7 cellular contexts compared by ENCODE assay signal in the genomic region with DNA sequence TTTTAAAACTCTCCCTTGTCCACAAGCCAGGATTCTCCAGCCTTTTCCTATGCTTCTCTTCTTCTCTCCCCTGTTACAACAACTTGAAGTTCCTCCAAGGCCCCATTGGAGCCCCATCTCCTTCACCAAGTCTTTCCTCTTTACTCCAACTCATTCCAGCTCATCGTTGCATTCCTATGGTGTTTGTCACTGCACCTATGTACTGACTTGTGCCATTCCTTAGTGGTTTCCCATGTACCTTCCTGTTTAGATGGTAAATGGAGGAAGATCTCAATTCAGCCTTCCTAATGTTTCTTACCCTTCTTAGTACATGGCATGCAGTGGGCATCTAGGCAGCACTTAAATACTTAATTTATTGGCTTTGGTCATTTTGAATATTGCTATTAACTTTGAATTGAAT. TPM values are rescaled to one million over a fixed set of nuclear protein-coding genes. Genes with fewer than 3 reads are reported as not detected.
DNase-seq lines count a peak whose midpoint lies in the region; ATAC-seq and TF ChIP-seq lines count a peak whose summit lies in the region.
"Not testable (repeated sequence)": the region's sequence is repeated elsewhere in the genome, so short reads cannot be mapped to it uniquely, and the experiment has no call there.

No MANE protein-coding gene starts in this region.

- dilution Hi-C loops in mammary epithelial cell (cut with HindIII; ENCODE audit: low sequenced_read_pairs), result not testable (repeated sequence)

- peak overlapping the region; percentile 8 for H3K4me3 Mint-ChIP-seq in T-helper 1 cell treated with Interleukin-12 subunit alpha and Interleukin-12 subunit beta and Interleukin-4 antibody, amounts not matched to agents 30 μg/mL and 1 μg/mL, for 36 hours
- H3K4me3 Mint-ChIP-seq in activated T-helper 1 cell treated with anti-CD3 and anti-CD28 coated beads, Interleukin-12 subunit alpha, Interleukin-12 subunit beta, Interleukin-2, Interleukin-4 antibody, amounts not matched to agents 30 ng/mL and 10 ng/mL and 1 ng/mL, durations not matched to agents 14 hours and 24 hours and 36 hours, result peak overlapping the region; percentile 27
- not testable (repeated sequence) for H3K4me3 Mint-ChIP-seq in naive thymus-derived CD8-positive, alpha-beta T cell

- H4K20me1 ChIP-seq in BLaER1, result peaks cover 51% of the 10 kb centered on the region
- H4K20me1 ChIP-seq in HCT116 (ENCODE audit: insufficient read depth); mammary epithelial cell (ENCODE audit: insufficient read depth, low read length): not testable (repeated sequence)

- TF ChIP-seq CTCF in HCT116 (IDR thresholded peaks at IDR 0.05 in 2 of 3, conservative IDR thresholded peaks at IDR 0.05 in 1 of 3; ENCODE audit: borderline replicate concordance in 1 of 3, insufficient read depth in 1 of 3, low read depth in 2 of 3, low read length in 2 of 3); mammary epithelial cell (conservative IDR thresholded peaks at IDR 0.05 in 1 of 2, IDR thresholded peaks at IDR 0.05 in 1 of 2; ENCODE audit: extremely low read depth in 1 of 2, insufficient read depth in 1 of 2, low read depth in 1 of 2, low read length in 2 of 2): not testable (repeated sequence)

- not testable (repeated sequence) for H3K27ac ChIP-seq in BLaER1; HCT116 (ENCODE audit: low read depth, low read length)
- peak overlapping the region; percentile 60 for H3K27ac ChIP-seq in mammary epithelial cell (ENCODE audit: insufficient read depth, low read depth, low read length)

- peak; percentile 81 for ATAC-seq in HCT116
- peak; percentile 54 for ATAC-seq in esophagus mucosa
- ATAC-seq in naive thymus-derived CD8-positive, alpha-beta T cell, result not testable (repeated sequence)

- not testable (repeated sequence) for H3K9ac ChIP-seq in BLaER1; HCT116 (ENCODE audit: low read length); mammary epithelial cell (ENCODE audit: insufficient read depth, low read length)

- H3K9me3 Mint-ChIP-seq in T-helper 1 cell treated with Interleukin-12 subunit alpha and Interleukin-12 subunit beta and Interleukin-4 antibody, amounts not matched to agents 30 μg/mL and 1 μg/mL, for 36 hours; activated T-helper 1 cell treated with anti-CD3 and anti-CD28 coated beads, Interleukin-12 subunit alpha, Interleukin-12 subunit beta, Interleukin-2, Interleukin-4 antibody, amounts not matched to agents 30 ng/mL and 10 ng/mL and 1 ng/mL, durations not matched to agents 14 hours and 24 hours and 36 hours; naive thymus-derived CD8-positive, alpha-beta T cell: not testable (repeated sequence)

- not testable (repeated sequence) for BruUV-seq in HCT116 (replicated peaks; lab: Mats Ljungman, UMichigan); mammary epithelial cell (replicated peaks; lab: Mats Ljungman, UMichigan)

- peaks cover 18% of the 10 kb centered on the region for H3K36me3 ChIP-seq in BLaER1
- not testable (repeated sequence) for H3K36me3 ChIP-seq in HCT116 (ENCODE audit: control insufficient read depth in 1 of 2, insufficient read depth in 2 of 2, low read length in 2 of 2); mammary epithelial cell (ENCODE audit: insufficient read depth, low read length)

- peaks cover 17% of the 10 kb centered on the region for H3K36me3 Mint-ChIP-seq in T-helper 1 cell treated with Interleukin-12 subunit alpha and Interleukin-12 subunit beta and Interleukin-4 antibody, amounts not matched to agents 30 μg/mL and 1 μg/mL, for 36 hours (ENCODE audit: low read depth)
- H3K36me3 Mint-ChIP-seq in activated T-helper 1 cell treated with anti-CD3 and anti-CD28 coated beads, Interleukin-12 subunit alpha, Interleukin-12 subunit beta, Interleukin-2, Interleukin-4 antibody, amounts not matched to agents 30 ng/mL and 10 ng/mL and 1 ng/mL, durations not matched to agents 14 hours and 24 hours and 36 hours (ENCODE audit: low read depth), result peaks cover 36% of the 10 kb centered on the region
- not testable (repeated sequence) for H3K36me3 Mint-ChIP-seq in naive thymus-derived CD8-positive, alpha-beta T cell

- not testable (repeated sequence) for TF ChIP-seq RAD21 in HCT116 (IDR thresholded peaks at IDR 0.05; ENCODE audit: low read depth)

- H3K4me2 ChIP-seq in BLaER1, result peak overlapping the region; percentile 91
- peak overlapping the region; percentile 36 for H3K4me2 ChIP-seq in HCT116 (ENCODE audit: low read length)
- peak overlapping the region; percentile 9 for H3K4me2 ChIP-seq in mammary epithelial cell (ENCODE audit: insufficient read depth, low read depth, low read length)

- not testable (repeated sequence) for TF ChIP-seq POLR2A in HCT116 (IDR thresholded peaks at IDR 0.05; ENCODE audit: borderline replicate concordance, extremely low read depth, insufficient read depth, insufficient read length)

- intact Hi-C loops in HCT116 (cut with micrococcal nuclease); activated T-helper 1 cell treated with anti-CD3 and anti-CD28 coated beads, Interleukin-12 subunit alpha, Interleukin-12 subunit beta, Interleukin-2, Interleukin-4 antibody, amounts not matched to agents 30 ng/mL and 10 ng/mL and 1 ng/mL, durations not matched to agents 14 hours and 24 hours and 36 hours (cut with micrococcal nuclease); mammary epithelial cell (cut with micrococcal nuclease): not testable (repeated sequence)

- not testable (repeated sequence) for DNase-seq in HCT116 (ENCODE audit: low read depth, low spot score); activated T-helper 1 cell treated with anti-CD3 and anti-CD28 coated beads, Interleukin-12 subunit alpha, Interleukin-12 subunit beta, Interleukin-2, Interleukin-4 antibody, amounts not matched to agents 30 ng/mL and 10 ng/mL and 1 ng/mL, durations not matched to agents 14 hours and 24 hours and 36 hours (ENCODE audit: low spot score); naive thymus-derived CD8-positive, alpha-beta T cell
- DNase-seq in mammary epithelial cell, result peak; percentile 64

- CTCF ChIA-PET in HCT116 (lab: Charles Lee); mammary epithelial cell (lab: Charles Lee; ENCODE audit: low non-redundant PET): not testable (repeated sequence)

- POLR2A ChIA-PET in HCT116 (lab: Charles Lee); naive thymus-derived CD8-positive, alpha-beta T cell (lab: Charles Lee): not testable (repeated sequence)

- 0% methylated on average over 1 of the region's 1 CpG for WGBS in mammary epithelial cell (ENCODE audit: low coverage, missing lambda C conversion rate)

- RAD21 ChIA-PET in HCT116 (lab: Charles Lee; ENCODE audit: low non-redundant PET in 1 of 2, low total read pairs in 2 of 2, uncharacterized antibody in 2 of 2, unreplicated experiment in 2 of 2), result not testable (repeated sequence)

- not testable (repeated sequence) for H2AFZ ChIP-seq in HCT116 (ENCODE audit: low read depth, low read length, poor library complexity, severe bottlenecking); mammary epithelial cell (ENCODE audit: low read depth, low read length)

- peaks cover 92% of the 10 kb centered on the region for H3K4me1 ChIP-seq in BLaER1
- peaks cover 15 to 39% of the 10 kb centered on the region in 2 experiments for H3K4me1 ChIP-seq in HCT116 (ENCODE audit: control insufficient read depth in 1 of 2, insufficient read depth in 2 of 2, low read length in 2 of 2)
- peaks cover 50% of the 10 kb centered on the region for H3K4me1 ChIP-seq in mammary epithelial cell (ENCODE audit: insufficient read depth, low read length)

- not testable (repeated sequence) for H3K4me3 ChIP-seq in BLaER1; HCT116 (replicated peaks in 1 of 2; ENCODE audit: low read depth in 1 of 2, low read length in 2 of 2); mammary epithelial cell (replicated peaks in 1 of 3; ENCODE audit: insufficient read depth in 1 of 3, low read depth in 2 of 3, low read length in 3 of 3)

- not testable (repeated sequence) for H3K9me2 ChIP-seq in HCT116 (ENCODE audit: insufficient read depth)

- in situ Hi-C loops in mammary epithelial cell (cut with MboI; ENCODE audit: low sequenced_read_pairs in 2 of 2), result not testable (repeated sequence)

- H3K4me1 Mint-ChIP-seq in T-helper 1 cell treated with Interleukin-12 subunit alpha and Interleukin-12 subunit beta and Interleukin-4 antibody, amounts not matched to agents 30 μg/mL and 1 μg/mL, for 36 hours (ENCODE audit: low read depth), result peaks cover 78% of the 10 kb centered on the region
- H3K4me1 Mint-ChIP-seq in activated T-helper 1 cell treated with anti-CD3 and anti-CD28 coated beads, Interleukin-12 subunit alpha, Interleukin-12 subunit beta, Interleukin-2, Interleukin-4 antibody, amounts not matched to agents 30 ng/mL and 10 ng/mL and 1 ng/mL, durations not matched to agents 14 hours and 24 hours and 36 hours (ENCODE audit: low read depth), result peaks cover 97% of the 10 kb centered on the region
- H3K4me1 Mint-ChIP-seq in naive thymus-derived CD8-positive, alpha-beta T cell, result peaks cover 49 to 95% (median 85%) of the 10 kb centered on the region in 4 donors

- not testable (repeated sequence) for H3K27me3 ChIP-seq in BLaER1; HCT116 (ENCODE audit: insufficient read depth, low read length); mammary epithelial cell (ENCODE audit: insufficient read depth, low read length)

- not testable (repeated sequence) for H3K9me3 ChIP-seq in BLaER1; HCT116 (ENCODE audit: control insufficient read depth in 1 of 2, insufficient read depth in 1 of 2, low read depth in 1 of 2, low read length in 2 of 2); mammary epithelial cell (replicated peaks; ENCODE audit: insufficient read depth, low read length)

- H3K79me2 ChIP-seq in HCT116 (ENCODE audit: insufficient read depth, low read length) (peaks cover 79% of the 10 kb centered on the region), mammary epithelial cell (ENCODE audit: insufficient read depth, low read length) (peaks cover 85% of the 10 kb centered on the region)

- H3K27ac Mint-ChIP-seq in T-helper 1 cell treated with Interleukin-12 subunit alpha and Interleukin-12 subunit beta and Interleukin-4 antibody, amounts not matched to agents 30 μg/mL and 1 μg/mL, for 36 hours, result peak overlapping the region; percentile 7
- peak overlapping the region; percentile 35 for H3K27ac Mint-ChIP-seq in activated T-helper 1 cell treated with anti-CD3 and anti-CD28 coated beads, Interleukin-12 subunit alpha, Interleukin-12 subunit beta, Interleukin-2, Interleukin-4 antibody, amounts not matched to agents 30 ng/mL and 10 ng/mL and 1 ng/mL, durations not matched to agents 14 hours and 24 hours and 36 hours
- H3K27ac Mint-ChIP-seq in naive thymus-derived CD8-positive, alpha-beta T cell, result peak overlapping the region in 7 of 10 donors; percentile 7 to 91 (median 21)

- not testable (repeated sequence) for H3K27me3 Mint-ChIP-seq in T-helper 1 cell treated with Interleukin-12 subunit alpha and Interleukin-12 subunit beta and Interleukin-4 antibody, amounts not matched to agents 30 μg/mL and 1 μg/mL, for 36 hours (ENCODE audit: low read depth); activated T-helper 1 cell treated with anti-CD3 and anti-CD28 coated beads, Interleukin-12 subunit alpha, Interleukin-12 subunit beta, Interleukin-2, Interleukin-4 antibody, amounts not matched to agents 30 ng/mL and 10 ng/mL and 1 ng/mL, durations not matched to agents 14 hours and 24 hours and 36 hours (ENCODE audit: insufficient read depth); naive thymus-derived CD8-positive, alpha-beta T cell

RNA-seq across cellular contexts. Expression of a gene that starts 6.0 kb away (rescaled TPM):
- total RNA-seq in HCT116 (2021; ENCODE audit: unreplicated experiment) (24.6 TPM), mammary epithelial cell (10 to 100 TPM; 23.7 to 24.2 TPM), esophagus mucosa (26.7 TPM)
- polyA plus RNA-seq in HCT116 (2012), result 21.4 and 27.8 TPM in 2 replicates
- total RNA-seq in activated T-helper 1 cell treated with anti-CD3 and anti-CD28 coated beads, Interleukin-12 subunit alpha, Interleukin-12 subunit beta, Interleukin-2, Interleukin-4 antibody, amounts not matched to agents 30 ng/mL and 10 ng/mL and 1 ng/mL, durations not matched to agents 14 hours and 24 hours and 36 hours, result 38.6 and 40.6 TPM in 2 replicates
- polyA plus RNA-seq in mammary epithelial cell, result 13.4 TPM
- polyA minus RNA-seq in mammary epithelial cell, result 56.3 TPM
- 10 to 100 TPM; 21.0 to 23.7 TPM for total RNA-seq in naive thymus-derived CD8-positive, alpha-beta T cell
- polyA plus RNA-seq in naive thymus-derived CD8-positive, alpha-beta T cell, result 10 to 100 TPM in 1 of 3 donors, 1 to 10 TPM in 2; 3.5 to 10.4 (median 6.8) TPM

Comparison
In these comparisons a context has a peak if more than half of its experiments do, and no peak if none do; other contexts are left out.
1. H3K4me2 ChIP-seq: peak in every context shown above with its lines; median percentile 91 in BLaER1; 36 in HCT116; 9 in mammary epithelial cell.